16 cellular contexts compared by ENCODE assay signal in the genomic region with DNA sequence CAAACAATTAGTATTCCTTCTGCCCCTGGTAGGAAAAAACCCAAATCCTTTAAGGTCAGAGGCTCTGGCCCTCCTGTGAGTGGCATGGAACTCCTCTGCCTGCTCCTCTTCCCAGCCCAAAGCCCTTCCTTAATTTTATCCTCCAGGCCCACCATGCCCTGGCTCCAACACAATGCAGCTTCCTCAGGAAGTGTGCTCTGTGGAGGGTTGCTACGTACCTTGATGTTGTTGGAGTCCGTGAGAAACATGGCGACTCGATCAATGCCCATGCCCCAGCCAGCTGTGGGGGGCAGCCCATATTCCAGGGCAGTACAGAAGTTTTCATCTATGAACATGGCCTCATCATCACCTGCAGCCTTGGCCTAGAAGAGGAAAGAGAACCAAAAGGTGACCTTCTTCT. TPM values are rescaled to one million over a fixed set of nuclear protein-coding genes. Genes with fewer than 3 reads are reported as not detected.
DNase-seq lines count a peak whose midpoint lies in the region; ATAC-seq, FAIRE-seq and TF ChIP-seq lines count a peak whose summit lies in the region.
"Had no signal": no experiment of that assay in that cellular context is flagged by ENCODE, and none has a peak within 500 bp of the region (broad histone marks: within the 10 kb centered on the region; RNA-seq: fewer than 3 reads in every experiment).

No MANE protein-coding gene starts in this region.

- H3K4me3 ChIP-seq in endothelial cell of umbilical vein (replicated peaks in 1 of 3; ENCODE audit: insufficient read depth in 1 of 3, low read depth in 1 of 3, low read length in 3 of 3) = no peak overlapping the region
- H3K4me3 ChIP-seq: colonic mucosa had no signal

- no peaks in the 10 kb centered on the region for H4K20me1 ChIP-seq in endothelial cell of umbilical vein (replicated peaks; ENCODE audit: control insufficient read depth, extremely low read depth, insufficient read depth, low read length)

- no peaks in the 10 kb centered on the region for H3K9me3 ChIP-seq in endothelial cell of umbilical vein (replicated peaks; ENCODE audit: control insufficient read depth, insufficient read depth, low read length)
- H3K9me3 ChIP-seq: colonic mucosa had no signal

- no TSS peak for BruUV-seq in endothelial cell of umbilical vein (replicated peaks; lab: Mats Ljungman, UMichigan)

- peaks cover 79% of the 10 kb centered on the region for H3K36me3 Mint-ChIP-seq in stimulated activated naive CD8-positive, alpha-beta T cell treated with anti-CD3 and anti-CD28 coated beads, Interleukin-15, Interleukin-2, amounts not matched to agents 100 ng/mL and 50 ng/mL, for 24 hours (ENCODE audit: low read depth)
- H3K36me3 Mint-ChIP-seq in activated CD8-positive, alpha-beta T cell treated with anti-CD3 and anti-CD28 coated beads for 36 hours (ENCODE audit: low read depth) = peaks cover 73% of the 10 kb centered on the region
- peaks cover 75% of the 10 kb centered on the region for H3K36me3 Mint-ChIP-seq in nephron progenitor cell (ENCODE audit: low read depth)

- no peak for TF ChIP-seq CTCF in activated CD8-positive, alpha-beta T cell treated with anti-CD3 and anti-CD28 coated beads for 36 hours (IDR thresholded peaks at IDR 0.05)
- no peak for TF ChIP-seq CTCF in endothelial cell of umbilical vein (IDR thresholded peaks at IDR 0.05; ENCODE audit: extremely low read depth in 1 of 2, insufficient read depth in 1 of 2, low read depth in 1 of 2, low read length in 2 of 2)
- TF ChIP-seq CTCF in nephron progenitor cell (IDR thresholded peaks at IDR 0.05) = no peak

- H3K4me1 Mint-ChIP-seq in stimulated activated naive CD8-positive, alpha-beta T cell treated with anti-CD3 and anti-CD28 coated beads, Interleukin-15, Interleukin-2, amounts not matched to agents 100 ng/mL and 50 ng/mL, for 24 hours (ENCODE audit: low read depth) = peaks cover 12% of the 10 kb centered on the region
- H3K4me1 Mint-ChIP-seq in activated CD8-positive, alpha-beta T cell treated with anti-CD3 and anti-CD28 coated beads for 36 hours (ENCODE audit: low read depth) = peaks cover 24% of the 10 kb centered on the region
- no peaks in the 10 kb centered on the region for H3K4me1 Mint-ChIP-seq in nephron progenitor cell

- no peaks in the 10 kb centered on the region for H3K27me3 ChIP-seq in endothelial cell of umbilical vein (ENCODE audit: control insufficient read depth in 2 of 2, insufficient read depth in 2 of 2, low read length in 2 of 2)
- H3K27me3 ChIP-seq: colonic mucosa had no signal

- H3K4me2 ChIP-seq in endothelial cell of umbilical vein (ENCODE audit: insufficient read depth, low read length) = peak overlapping the region; percentile 70

- peak overlapping the region; percentile 48 for H3K27ac ChIP-seq in endothelial cell of umbilical vein (ENCODE audit: insufficient read depth, low read depth, low read length)
- H3K27ac ChIP-seq: colonic mucosa, epithelial cell of prostate had no signal

- dilution Hi-C loops in endothelial cell of umbilical vein (cut with MboI; ENCODE audit: extremely low pct_ligation_motif_present, low sequenced_read_pairs) = no loop called here

- no peak overlapping the region for H3K4me3 Mint-ChIP-seq in stimulated activated naive CD8-positive, alpha-beta T cell treated with anti-CD3 and anti-CD28 coated beads, Interleukin-15, Interleukin-2, amounts not matched to agents 100 ng/mL and 50 ng/mL, for 24 hours
- H3K4me3 Mint-ChIP-seq in activated CD8-positive, alpha-beta T cell treated with anti-CD3 and anti-CD28 coated beads for 36 hours = no peak overlapping the region
- no peak overlapping the region for H3K4me3 Mint-ChIP-seq in nephron progenitor cell

- TF ChIP-seq POLR2A in endothelial cell of umbilical vein (IDR thresholded peaks at IDR 0.05; ENCODE audit: low read depth, low read length) = no peak

- POLR2A ChIA-PET in activated CD8-positive, alpha-beta T cell treated with anti-CD3 and anti-CD28 coated beads for 36 hours (lab: Charles Lee) = interaction anchor here (9.2 kb wide), 1 partner anchor 14 kb away, joined by 67 read pairs; no protein-coding TSS in a partner anchor
- POLR2A ChIA-PET in endothelial cell of umbilical vein (lab: Charles Lee) = interaction anchor here (1.0 kb wide), 1 partner anchor 19 kb away, joined by 4 read pairs; a partner anchor contains a TSS

- intact Hi-C loops in activated CD8-positive, alpha-beta T cell treated with anti-CD3 and anti-CD28 coated beads for 36 hours (cut with micrococcal nuclease) = loop anchor here (10.0 kb wide), 1 partner anchor 164 kb away; a partner anchor contains a TSS
- intact Hi-C loops in endothelial cell of umbilical vein (cut with micrococcal nuclease) = loop anchor here (1.0 kb wide), 1 partner anchor 19 kb away; a partner anchor contains a TSS

- H3K27me3 Mint-ChIP-seq in stimulated activated naive CD8-positive, alpha-beta T cell treated with anti-CD3 and anti-CD28 coated beads, Interleukin-15, Interleukin-2, amounts not matched to agents 100 ng/mL and 50 ng/mL, for 24 hours = no peaks in the 10 kb centered on the region
- H3K27me3 Mint-ChIP-seq in activated CD8-positive, alpha-beta T cell treated with anti-CD3 and anti-CD28 coated beads for 36 hours = no peaks in the 10 kb centered on the region
- no peaks in the 10 kb centered on the region for H3K27me3 Mint-ChIP-seq in nephron progenitor cell (ENCODE audit: low read depth, poor library complexity)

- H3K4me1 ChIP-seq in endothelial cell of umbilical vein (ENCODE audit: control insufficient read depth, extremely low read depth, insufficient read depth, low read length) = peaks cover 23% of the 10 kb centered on the region
- H3K4me1 ChIP-seq: colonic mucosa had no signal

- no peaks in the 10 kb centered on the region for H3K9me1 ChIP-seq in endothelial cell of umbilical vein (replicated peaks; ENCODE audit: control insufficient read depth, extremely low read depth, insufficient read depth, low read length)

- peaks cover 31 to 34% of the 10 kb centered on the region in 2 experiments for H3K36me3 ChIP-seq in endothelial cell of umbilical vein (ENCODE audit: control insufficient read depth in 2 of 2, extremely low read depth in 1 of 2, insufficient read depth in 2 of 2, low read length in 2 of 2)

- CTCF ChIA-PET in activated CD8-positive, alpha-beta T cell treated with anti-CD3 and anti-CD28 coated beads for 36 hours (lab: Charles Lee) = interaction anchor here (0.6 kb wide), 1 partner anchor 8 kb away, joined by 3 read pairs; no protein-coding TSS in a partner anchor
- CTCF ChIA-PET in endothelial cell of umbilical vein (lab: Charles Lee) = interaction anchor here (1.0 kb wide), 1 partner anchor 13 kb away, joined by 3 read pairs; no protein-coding TSS in a partner anchor

- FAIRE-seq in endothelial cell of umbilical vein (lab: Jason Lieb, UNC) = no peak

- DNase-seq in stimulated activated naive CD8-positive, alpha-beta T cell treated with anti-CD3 and anti-CD28 coated beads, Interleukin-15, Interleukin-2, amounts not matched to agents 100 U/mL and 50 U/mL, for 24 hours = no peak
- no peak for DNase-seq in activated CD8-positive, alpha-beta T cell treated with anti-CD3 and anti-CD28 coated beads for 36 hours
- peak; percentile 30 for DNase-seq in endothelial cell of umbilical vein (ENCODE audit: low read depth, low spot score)
- no peak for DNase-seq in nephron progenitor cell
- no peak for DNase-seq in islet precursor cell
- DNase-seq: colonic mucosa; DMS153; MM.1S; NCI-H1694; stimulated activated CD4-positive, alpha-beta T cell treated with anti-CD3 and anti-CD28 coated beads, Interleukin-2, amount 100 ng/mL, for 24 hours; substantia nigra had no signal

- H3K27ac Mint-ChIP-seq in stimulated activated naive CD8-positive, alpha-beta T cell treated with anti-CD3 and anti-CD28 coated beads, Interleukin-15, Interleukin-2, amounts not matched to agents 100 ng/mL and 50 ng/mL, for 24 hours = peak overlapping the region; percentile 43
- peak overlapping the region; percentile 82 for H3K27ac Mint-ChIP-seq in activated CD8-positive, alpha-beta T cell treated with anti-CD3 and anti-CD28 coated beads for 36 hours
- H3K27ac Mint-ChIP-seq in nephron progenitor cell = no peak overlapping the region

- H3K79me2 ChIP-seq in endothelial cell of umbilical vein (ENCODE audit: control insufficient read depth, insufficient read depth, low read length) = no peaks in the 10 kb centered on the region

- no peak overlapping the region for H3K9ac ChIP-seq in endothelial cell of umbilical vein (replicated peaks; ENCODE audit: extremely low read depth, insufficient read depth, low read length)

- no peak overlapping the region for H2AFZ ChIP-seq in endothelial cell of umbilical vein (ENCODE audit: low read depth, low read length)

- no peaks in the 10 kb centered on the region for H3K9me3 Mint-ChIP-seq in stimulated activated naive CD8-positive, alpha-beta T cell treated with anti-CD3 and anti-CD28 coated beads, Interleukin-15, Interleukin-2, amounts not matched to agents 100 ng/mL and 50 ng/mL, for 24 hours
- H3K9me3 Mint-ChIP-seq in activated CD8-positive, alpha-beta T cell treated with anti-CD3 and anti-CD28 coated beads for 36 hours = no peaks in the 10 kb centered on the region
- no peaks in the 10 kb centered on the region for H3K9me3 Mint-ChIP-seq in nephron progenitor cell

- ATAC-seq in stimulated activated naive CD8-positive, alpha-beta T cell treated with anti-CD3 and anti-CD28 coated beads, Interleukin-15, Interleukin-2, amounts not matched to agents 100 U/mL and 50 U/mL, for 24 hours = no peak
- ATAC-seq in activated CD8-positive, alpha-beta T cell treated with anti-CD3 and anti-CD28 coated beads for 36 hours = no peak
- ATAC-seq in HG03457 (IDR thresholded peaks at IDR 0.05; ENCODE audit: unreplicated experiment) = no peak
- ATAC-seq in HG02610 (IDR thresholded peaks at IDR 0.05; ENCODE audit: unreplicated experiment) = no peak
- ATAC-seq: activated CD4-positive, CD25-positive, alpha-beta regulatory T cell treated with anti-CD3 and anti-CD28 coated beads, Interleukin-2, amount 50 U/mL, for 24 hours had no signal

RNA-seq across cellular contexts. Expression of a gene that starts 5.3 kb away (rescaled TPM):
- total RNA-seq in activated CD8-positive, alpha-beta T cell treated with anti-CD3 and anti-CD28 coated beads for 36 hours = 10 to 100 TPM; 41.7 to 43.6 TPM
- total RNA-seq in endothelial cell of umbilical vein = 56.6 and 57.9 TPM in 2 replicates
- 27.2 and 33.2 TPM in 2 replicates for polyA plus RNA-seq in endothelial cell of umbilical vein
- 30.7 and 33.5 TPM in 2 replicates for polyA plus RNA-seq in endothelial cell of umbilical vein (2011; cell fraction: cytosol; rRNA removed)
- 44.5 and 47.6 TPM in 2 replicates for polyA plus RNA-seq in endothelial cell of umbilical vein (2011; cell fraction: nucleus; rRNA removed)
- 37.1 and 46.7 TPM in 2 replicates for polyA plus RNA-seq in endothelial cell of umbilical vein (2012)
- 40.2 and 49.1 TPM in 2 replicates for polyA minus RNA-seq in endothelial cell of umbilical vein
- 29.3 TPM for polyA minus RNA-seq in endothelial cell of umbilical vein (2011; cell fraction: cytosol; rRNA and poly(A)+ RNA removed)
- 35.5 and 40.9 TPM in 2 replicates for polyA minus RNA-seq in endothelial cell of umbilical vein (2011; cell fraction: nucleus; rRNA and poly(A)+ RNA removed)

RNA-seq across cellular contexts. Expression of a gene that starts 19.1 kb away (rescaled TPM):
- total RNA-seq in activated CD8-positive, alpha-beta T cell treated with anti-CD3 and anti-CD28 coated beads for 36 hours = 100 to 1,000 TPM; 320 to 335 TPM
- total RNA-seq in endothelial cell of umbilical vein = 137 and 146 TPM in 2 replicates
- polyA plus RNA-seq in endothelial cell of umbilical vein = 70.4 and 83.3 TPM in 2 replicates
- polyA plus RNA-seq in endothelial cell of umbilical vein (2011; cell fraction: cytosol; rRNA removed) = 124 and 136 TPM in 2 replicates
- 97.3 and 108 TPM in 2 replicates for polyA plus RNA-seq in endothelial cell of umbilical vein (2011; cell fraction: nucleus; rRNA removed)
- 149 and 166 TPM in 2 replicates for polyA plus RNA-seq in endothelial cell of umbilical vein (2012)
- polyA minus RNA-seq in endothelial cell of umbilical vein = 103 and 105 TPM in 2 replicates
- 74.8 TPM for polyA minus RNA-seq in endothelial cell of umbilical vein (2011; cell fraction: cytosol; rRNA and poly(A)+ RNA removed)
- 42.7 and 67.9 TPM in 2 replicates for polyA minus RNA-seq in endothelial cell of umbilical vein (2011; cell fraction: nucleus; rRNA and poly(A)+ RNA removed)

RNA-seq across cellular contexts. Expression of a gene that starts 19.2 kb away (rescaled TPM):
- total RNA-seq in activated CD8-positive, alpha-beta T cell treated with anti-CD3 and anti-CD28 coated beads for 36 hours = 10 to 100 TPM; 66.3 to 68.1 TPM
- total RNA-seq in endothelial cell of umbilical vein = 40.7 and 41.5 TPM in 2 replicates
- polyA plus RNA-seq in endothelial cell of umbilical vein = 17.3 and 19.0 TPM in 2 replicates
- polyA plus RNA-seq in endothelial cell of umbilical vein (2011; cell fraction: cytosol; rRNA removed) = 23.6 and 25.3 TPM in 2 replicates
- polyA plus RNA-seq in endothelial cell of umbilical vein (2011; cell fraction: nucleus; rRNA removed) = 15.0 and 22.1 TPM in 2 replicates
- 48.8 and 49.3 TPM in 2 replicates for polyA plus RNA-seq in endothelial cell of umbilical vein (2012)
- 8.0 and 9.7 TPM in 2 replicates for polyA minus RNA-seq in endothelial cell of umbilical vein
- polyA minus RNA-seq in endothelial cell of umbilical vein (2011; cell fraction: cytosol; rRNA and poly(A)+ RNA removed) = 11.8 TPM
- 11.5 and 11.9 TPM in 2 replicates for polyA minus RNA-seq in endothelial cell of umbilical vein (2011; cell fraction: nucleus; rRNA and poly(A)+ RNA removed)

RNA-seq across cellular contexts. Expression of a gene that starts 48.5 kb away (rescaled TPM):
- total RNA-seq in activated CD8-positive, alpha-beta T cell treated with anti-CD3 and anti-CD28 coated beads for 36 hours = not detected
- total RNA-seq in endothelial cell of umbilical vein = not detected in 2 replicates
- not detected in 2 replicates for polyA plus RNA-seq in endothelial cell of umbilical vein
- polyA plus RNA-seq in endothelial cell of umbilical vein (2011; cell fraction: cytosol; rRNA removed) = not detected in 2 replicates
- not detected in 2 replicates for polyA plus RNA-seq in endothelial cell of umbilical vein (2011; cell fraction: nucleus; rRNA removed)
- not detected in 2 replicates for polyA plus RNA-seq in endothelial cell of umbilical vein (2012)
- polyA minus RNA-seq in endothelial cell of umbilical vein = not detected in 2 replicates
- polyA minus RNA-seq in endothelial cell of umbilical vein (2011; cell fraction: cytosol; rRNA and poly(A)+ RNA removed) = not detected
- polyA minus RNA-seq in endothelial cell of umbilical vein (2011; cell fraction: nucleus; rRNA and poly(A)+ RNA removed) = not detected in 2 replicates
- total RNA-seq: colonic mucosa had no signal
